ENCODE assay signal across 1 cellular context in genomic region chr20:61889659-61890058, GRCh38.
TF ChIP-seq lines count a peak whose summit lies in the region.

No MANE protein-coding gene starts in this region.

TF ChIP-seq in K562, 482 proteins besides CTCF, POLR2A, EP300 and RAD21 (continued from another document):
- TF ChIP-seq PBX2 (CRISPR knock-in tag; IDR thresholded peaks at IDR 0.05; ENCODE audit: low read depth) (no peak), PBX2 (tag; conservative IDR thresholded peaks at IDR 0.05; ENCODE audit: low read depth) (peak; percentile 35; the same call in 1 of the 2 replicates), ZNF239 (CRISPR knock-in tag; IDR thresholded peaks at IDR 0.05) (no peak), MEIS2 (IDR thresholded peaks at IDR 0.05; ENCODE audit: partially characterized antibody) (peak; percentile 18)
